Comparison of ENCODE assay signal across 8 cellular contexts in the genomic region with DNA sequence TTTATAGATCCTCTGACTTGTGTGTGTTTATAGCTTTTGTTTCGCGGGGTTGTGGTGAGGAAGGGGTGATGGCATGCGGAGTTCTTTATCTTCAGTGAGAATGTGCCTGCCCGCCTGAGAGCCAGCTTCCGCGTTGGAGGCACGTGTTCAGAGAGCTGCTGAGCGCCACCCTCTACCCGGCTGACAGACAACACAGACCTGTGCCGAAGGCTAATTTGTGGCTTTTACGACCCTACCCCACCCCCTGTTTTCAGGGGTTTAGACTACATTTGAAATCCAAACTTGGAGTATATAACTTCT. TPM values are rescaled to one million over a fixed set of nuclear protein-coding genes. Genes with fewer than 3 reads are reported as not detected.
DNase-seq lines count a peak whose midpoint lies in the region; ATAC-seq and TF ChIP-seq lines count a peak whose summit lies in the region.

No MANE protein-coding gene starts in this region.

- peak overlapping the region; percentile 80 for H3K4me3 Mint-ChIP-seq in activated T-helper 2 cell treated with anti-CD3 and anti-CD28 coated beads, Interferon-gamma antibody, Interleukin-2, Interleukin-4, amounts not matched to agents 10 μg/mL and 5 μg/mL and 100 μg/mL, durations not matched to agents 14 hours and 24 hours and 36 hours (ENCODE audit: low read depth)
- no peak overlapping the region for H3K4me3 Mint-ChIP-seq in HFFc6

- peaks cover 37% of the 10 kb centered on the region for H3K4me1 Mint-ChIP-seq in activated T-helper 2 cell treated with anti-CD3 and anti-CD28 coated beads, Interferon-gamma antibody, Interleukin-2, Interleukin-4, amounts not matched to agents 10 μg/mL and 5 μg/mL and 100 μg/mL, durations not matched to agents 14 hours and 24 hours and 36 hours (ENCODE audit: low read depth)
- peaks cover 15% of the 10 kb centered on the region; the same call in 1 of the 2 replicates for H3K4me1 Mint-ChIP-seq in HFFc6 (ENCODE audit: low read depth)

- no peak overlapping the region for H3K4me2 ChIP-seq in Karpas-422 (ENCODE audit: low read depth, low read length, poor library complexity, severe bottlenecking)

- H3K27ac Mint-ChIP-seq in activated T-helper 2 cell treated with anti-CD3 and anti-CD28 coated beads, Interferon-gamma antibody, Interleukin-2, Interleukin-4, amounts not matched to agents 10 μg/mL and 5 μg/mL and 100 μg/mL, durations not matched to agents 14 hours and 24 hours and 36 hours, result peak overlapping the region; percentile 91
- H3K27ac Mint-ChIP-seq in HFFc6, result no peak overlapping the region

- H3K4me1 ChIP-seq in heart right ventricle (peaks cover 0 to 72% (median 56%) of the 10 kb centered on the region in 9 donors), prostate gland (replicated peaks) (no peaks in the 10 kb centered on the region), tibial nerve (peaks cover 0 to 22% (median 5%) of the 10 kb centered on the region in 4 donors), Karpas-422 (ENCODE audit: low read length) (no peaks in the 10 kb centered on the region)

- no peaks in the 10 kb centered on the region for H3K9me2 ChIP-seq in Karpas-422 (replicated peaks; ENCODE audit: insufficient read depth, low read length)

- H3K4me3 ChIP-seq in heart right ventricle, result peak overlapping the region in 1 of 10 donors; percentile 8
- H3K4me3 ChIP-seq in prostate gland, result no peak overlapping the region
- H3K4me3 ChIP-seq in tibial nerve, result no peak overlapping the region
- H3K4me3 ChIP-seq in Karpas-422 (ENCODE audit: low read length), result no peak overlapping the region

- peak; percentile 6 to 19 for ATAC-seq in left cardiac atrium
- no peak for ATAC-seq in heart right ventricle

- TF ChIP-seq EP300 in tibial nerve (IDR thresholded peaks at IDR 0.05), result no peak

- no peaks in the 10 kb centered on the region for H3K36me3 Mint-ChIP-seq in activated T-helper 2 cell treated with anti-CD3 and anti-CD28 coated beads, Interferon-gamma antibody, Interleukin-2, Interleukin-4, amounts not matched to agents 10 μg/mL and 5 μg/mL and 100 μg/mL, durations not matched to agents 14 hours and 24 hours and 36 hours (ENCODE audit: low read depth)
- no peaks in the 10 kb centered on the region for H3K36me3 Mint-ChIP-seq in HFFc6 (ENCODE audit: low read depth)

- H3K9me3 Mint-ChIP-seq in activated T-helper 2 cell treated with anti-CD3 and anti-CD28 coated beads, Interferon-gamma antibody, Interleukin-2, Interleukin-4, amounts not matched to agents 10 μg/mL and 5 μg/mL and 100 μg/mL, durations not matched to agents 14 hours and 24 hours and 36 hours, result no peaks in the 10 kb centered on the region
- no peaks in the 10 kb centered on the region for H3K9me3 Mint-ChIP-seq in HFFc6

- TF ChIP-seq CTCF in heart right ventricle (IDR thresholded peaks at IDR 0.05), result no peak
- no peak for TF ChIP-seq CTCF in prostate gland (IDR thresholded peaks at IDR 0.05)
- TF ChIP-seq CTCF in HFFc6 (IDR thresholded peaks at IDR 0.05), result no peak
- TF ChIP-seq CTCF in tibial nerve (IDR thresholded peaks at IDR 0.05), result no peak

- no peaks in the 10 kb centered on the region for H3K27me3 Mint-ChIP-seq in activated T-helper 2 cell treated with anti-CD3 and anti-CD28 coated beads, Interferon-gamma antibody, Interleukin-2, Interleukin-4, amounts not matched to agents 10 μg/mL and 5 μg/mL and 100 μg/mL, durations not matched to agents 14 hours and 24 hours and 36 hours (ENCODE audit: low read depth)
- peaks cover 30% of the 10 kb centered on the region for H3K27me3 Mint-ChIP-seq in HFFc6 (ENCODE audit: insufficient read depth)

- H3K27ac ChIP-seq in heart right ventricle (peak overlapping the region in 3 of 10 donors; percentile 23 to 85 (median 71)), prostate gland (no peak overlapping the region), tibial nerve (peak overlapping the region in 1 of 4 donors; percentile 19), Karpas-422 (ENCODE audit: low read length) (no peak overlapping the region)

- TF ChIP-seq POLR2A in prostate gland (IDR thresholded peaks at IDR 0.05) (no peak), tibial nerve (IDR thresholded peaks at IDR 0.05) (no peak)

- H3K79me2 ChIP-seq in Karpas-422 (ENCODE audit: low read length), result no peaks in the 10 kb centered on the region

- DNase-seq in left cardiac atrium, result peak; percentile 43
- no peak for DNase-seq in heart right ventricle
- DNase-seq in activated T-helper 2 cell treated with anti-CD3 and anti-CD28 coated beads, Interferon-gamma antibody, Interleukin-2, Interleukin-4, amounts not matched to agents 10 μg/mL and 5 μg/mL and 100 μg/mL, durations not matched to agents 14 hours and 24 hours and 36 hours (ENCODE audit: low spot score), result peak; percentile 45
- peak; percentile 13 for DNase-seq in prostate gland (ENCODE audit: low spot score)
- DNase-seq in HFFc6, result no peak
- DNase-seq in NCI-H2196 (lab: John Stamatoyannopoulos, UW; ENCODE audit: unreplicated experiment), result no peak
- no peak for DNase-seq in tibial nerve (ENCODE audit: low spot score in 2 of 2)
- no peak for DNase-seq in Karpas-422

- 77 to 82% methylated on average over 11 of the region's 11 CpGs for WGBS in heart right ventricle, 2 donors
- WGBS in prostate gland, result 42% methylated on average over 11 of the region's 11 CpGs
- WGBS in tibial nerve, 2 donors, result 50 to 56% methylated on average over 11 of the region's 11 CpGs

- no peaks in the 10 kb centered on the region for H4K20me1 ChIP-seq in Karpas-422 (ENCODE audit: insufficient read depth, low read depth, low read length)

- H3K9me3 ChIP-seq in heart right ventricle, result no peaks in the 10 kb centered on the region
- no peaks in the 10 kb centered on the region for H3K9me3 ChIP-seq in prostate gland
- H3K9me3 ChIP-seq in tibial nerve, result no peaks in the 10 kb centered on the region
- no peaks in the 10 kb centered on the region for H3K9me3 ChIP-seq in Karpas-422 (ENCODE audit: low read length)

- no peak overlapping the region for H3K9ac ChIP-seq in Karpas-422 (ENCODE audit: low read length)

- peaks cover 0 to 31% (median 0%) of the 10 kb centered on the region in 9 donors for H3K36me3 ChIP-seq in heart right ventricle
- no peaks in the 10 kb centered on the region for H3K36me3 ChIP-seq in prostate gland
- H3K36me3 ChIP-seq in tibial nerve, result no peaks in the 10 kb centered on the region
- H3K36me3 ChIP-seq in Karpas-422 (ENCODE audit: insufficient read depth, low read length), result no peaks in the 10 kb centered on the region

- H2AFZ ChIP-seq in Karpas-422 (ENCODE audit: low read length), result no peak overlapping the region

- intact Hi-C loops in left cardiac atrium (cut with DNase I), result loop anchor here in 1 of 2 donors (5.0 kb wide), 1 partner anchor 70 kb away; no protein-coding TSS in a partner anchor
- intact Hi-C loops in heart right ventricle (cut with DNase I), result loop anchor here in 5 of 10 donors (5.0 to 10.0 kb wide), 3 partner anchors 58 to 75 kb away; no protein-coding TSS in a partner anchor
- intact Hi-C loops in activated T-helper 2 cell treated with anti-CD3 and anti-CD28 coated beads, Interferon-gamma antibody, Interleukin-2, Interleukin-4, amounts not matched to agents 10 μg/mL and 5 μg/mL and 100 μg/mL, durations not matched to agents 14 hours and 24 hours and 36 hours (cut with micrococcal nuclease), result loop anchor here (5.0 kb wide), 1 partner anchor 55 kb away; no protein-coding TSS in a partner anchor
- intact Hi-C loops in prostate gland (cut with DNase I), result loop anchor here (10.0 kb wide), 1 partner anchor 72 kb away; no protein-coding TSS in a partner anchor

- H3K27me3 ChIP-seq in heart right ventricle (no peaks in the 10 kb centered on the region), prostate gland (replicated peaks; ENCODE audit: insufficient read depth) (no peaks in the 10 kb centered on the region), tibial nerve (no peaks in the 10 kb centered on the region), Karpas-422 (ENCODE audit: low read length) (no peaks in the 10 kb centered on the region)

RNA-seq across cellular contexts. Expression of a gene that starts 14.4 kb away (rescaled TPM):
- 1 to 10 TPM; 1.1 to 3.1 TPM for total RNA-seq in left cardiac atrium
- 1 to 10 TPM in 6 of 10 donors, under 1 TPM in 4; 0.30 to 2.3 (median 1.1) TPM for total RNA-seq in heart right ventricle
- 1 to 10 TPM in 1 of 2 donors, under 1 TPM in 1; 0.90 to 2.0 TPM for polyA plus RNA-seq in heart right ventricle
- 0.18 and 0.25 TPM in 2 replicates for total RNA-seq in activated T-helper 2 cell treated with anti-CD3 and anti-CD28 coated beads, Interferon-gamma antibody, Interleukin-2, Interleukin-4, amounts not matched to agents 10 μg/mL and 5 μg/mL and 100 μg/mL, durations not matched to agents 14 hours and 24 hours and 36 hours
- total RNA-seq in prostate gland, result 1 to 10 TPM in 1 of 2 donors, under 1 TPM in 1; 0.59 to 1.1 TPM
- total RNA-seq in HFFc6 (2021; fragmentation: NEBNext Ultra II Directional; extraction: Animal tissue kit (Norgen Biotek cat#: 25700)), result not detected
- 1 to 10 TPM in 1 of 4 donors, under 1 TPM in 2, not detected in 1; under 0.01 to 2.9 (median 0.59) TPM for total RNA-seq in tibial nerve
- total RNA-seq in Karpas-422 (2014; rRNA removed; shearing (Covaris generic); ENCODE audit: low replicate concordance), result not detected in 2 replicates

Comparison
In these comparisons a context has a peak if more than half of its experiments do, and no peak if none do; other contexts are left out.
1. ATAC-seq: peak in left cardiac atrium (2 of 2); none in heart right ventricle (0 of 8).
2. DNase-seq: peak in left cardiac atrium (single experiment), activated T-helper 2 cell treated with anti-CD3 and anti-CD28 coated beads, Interferon-gamma antibody, Interleukin-2, Interleukin-4, amounts not matched to agents 10 μg/mL and 5 μg/mL and 100 μg/mL, durations not matched to agents 14 hours and 24 hours and 36 hours (single experiment) and prostate gland (single experiment); none in heart right ventricle (0 of 2), HFFc6 (single experiment), NCI-H2196 (single experiment), tibial nerve (0 of 2) and Karpas-422 (single experiment).